Comparison of ENCODE assay signal across 1 cellular context in genomic region chr1:202580604-202581003, GRCh38.
TF ChIP-seq lines count a peak whose summit lies in the region.

No MANE protein-coding gene starts in this region.

TF ChIP-seq in GM23338, 12 proteins besides CTCF, POLR2A, EP300 and RAD21 (continued from another document):
- TF ChIP-seq ZNF462 (CRISPR knock-in tag; IDR thresholded peaks at IDR 0.05) (no peak), STAT1 (IDR thresholded peaks at IDR 0.05; ENCODE audit: unreplicated experiment) (no peak), CREB1 (CRISPR knock-in tag; IDR thresholded peaks at IDR 0.05; ENCODE audit: low read depth) (no peak)
